ENCODE assay signal across 8 cellular contexts in genomic region chr1:172390620-172391491, GRCh38. TPM values are rescaled to one million over a fixed set of nuclear protein-coding genes. Genes with fewer than 3 reads are reported as not detected.
DNase-seq lines count a peak whose midpoint lies in the region; ATAC-seq and TF ChIP-seq lines count a peak whose summit lies in the region.

No MANE protein-coding gene starts in this region.

- no peaks in the 10 kb centered on the region for H3K36me3 ChIP-seq in BJ (ENCODE audit: control insufficient read depth, insufficient read depth, low read length)

- H3K4me1 Mint-ChIP-seq in stimulated activated effector memory CD8-positive, alpha-beta T cell treated with anti-CD3 and anti-CD28 coated beads, Interleukin-12 subunit alpha, Interleukin-12 subunit beta, amount 100 ng/mL, for 72 hours = peaks cover 33% of the 10 kb centered on the region
- H3K4me1 Mint-ChIP-seq in Calu3 (ENCODE audit: low read depth, unreplicated experiment) = peaks cover 29% of the 10 kb centered on the region

- CTCF ChIA-PET in BJ (lab: Yijun Ruan, JAX) = interaction anchor here (1.3 to 1.6 kb wide), 2 partner anchors 9 to 31 kb away, joined by 3 to 5 read pairs; no protein-coding TSS in a partner anchor
- CTCF ChIA-PET in Calu3 (lab: Charles Lee) = interaction anchor here (0.7 kb wide), 1 partner anchor 33 kb away, joined by 3 read pairs; no protein-coding TSS in a partner anchor

- H3K36me3 Mint-ChIP-seq in stimulated activated effector memory CD8-positive, alpha-beta T cell treated with anti-CD3 and anti-CD28 coated beads, Interleukin-12 subunit alpha, Interleukin-12 subunit beta, amount 100 ng/mL, for 72 hours = peaks cover 5% of the 10 kb centered on the region
- no peaks in the 10 kb centered on the region for H3K36me3 Mint-ChIP-seq in Calu3 (ENCODE audit: insufficient read depth, unreplicated experiment)

- H3K9me3 Mint-ChIP-seq in stimulated activated effector memory CD8-positive, alpha-beta T cell treated with anti-CD3 and anti-CD28 coated beads, Interleukin-12 subunit alpha, Interleukin-12 subunit beta, amount 100 ng/mL, for 72 hours = no peaks in the 10 kb centered on the region
- no peaks in the 10 kb centered on the region for H3K9me3 Mint-ChIP-seq in Calu3 (ENCODE audit: low read depth, unreplicated experiment)

- BruUV-seq in Calu3 (replicated peaks; lab: Mats Ljungman, UMichigan) = no TSS peak

- H3K4me3 Mint-ChIP-seq in stimulated activated effector memory CD8-positive, alpha-beta T cell treated with anti-CD3 and anti-CD28 coated beads, Interleukin-12 subunit alpha, Interleukin-12 subunit beta, amount 100 ng/mL, for 72 hours = peak overlapping the region; percentile 8
- H3K4me3 Mint-ChIP-seq in Calu3 (ENCODE audit: low read depth, unreplicated experiment) = no peak overlapping the region

- H3K27me3 Mint-ChIP-seq in Calu3 (ENCODE audit: unreplicated experiment) = no peaks in the 10 kb centered on the region

- POLR2A ChIA-PET in BJ (lab: Charles Lee) = interaction anchor here (0.5 kb wide), 1 partner anchor 394 kb away, joined by 7 read pairs; no protein-coding TSS in a partner anchor

- TF ChIP-seq CTCF in BJ (IDR thresholded peaks at IDR 0.05; ENCODE audit: insufficient read depth, low read depth, low read length) (no peak), foreskin fibroblast (IDR thresholded peaks at IDR 0.05; ENCODE audit: low read depth, low read length) (no peak), Calu3 (IDR thresholded peaks at IDR 0.05; ENCODE audit: unreplicated experiment) (no peak)

- H3K4me3 ChIP-seq in BJ (ENCODE audit: low read depth, low read length) (no peak overlapping the region; the same call in 1 of the 2 replicates), foreskin fibroblast (ENCODE audit: low read depth in 1 of 2, low read length in 2 of 2) (peak overlapping the region; percentile 10 to 36)

- intact Hi-C loops in Calu3 (cut with micrococcal nuclease; ENCODE audit: unreplicated experiment) = loop anchor here (10.0 kb wide), 1 partner anchor 586 kb away; no protein-coding TSS in a partner anchor

- peak overlapping the region; percentile 33 for H3K27ac Mint-ChIP-seq in stimulated activated effector memory CD8-positive, alpha-beta T cell treated with anti-CD3 and anti-CD28 coated beads, Interleukin-12 subunit alpha, Interleukin-12 subunit beta, amount 100 ng/mL, for 72 hours
- H3K27ac Mint-ChIP-seq in Calu3 (ENCODE audit: unreplicated experiment) = no peak overlapping the region

- peak; percentile 47 for DNase-seq in BJ (ENCODE audit: low read depth)
- peak; percentile 62 to 84 for DNase-seq in foreskin fibroblast
- DNase-seq in stimulated activated effector memory CD8-positive, alpha-beta T cell treated with anti-CD3 and anti-CD28 coated beads, Interleukin-12 subunit alpha, Interleukin-12 subunit beta, amount 100 ng/mL, for 72 hours (ENCODE audit: low spot score in 2 of 2) = no peak
- DNase-seq in NCI-H1105 treated with DMSO at 0.1 percent for 48 hours (lab: John Stamatoyannopoulos, UW) = no peak
- no peak for DNase-seq in activated CD4-positive, alpha-beta T cell treated with anti-CD3 and anti-CD28 coated beads for 1 hour
- DNase-seq in Calu3 = no peak

- H3K27me3 ChIP-seq in BJ (ENCODE audit: control insufficient read depth, insufficient read depth, low read length) = no peaks in the 10 kb centered on the region

- ATAC-seq in GM19452 (IDR thresholded peaks at IDR 0.05; ENCODE audit: unreplicated experiment) (peak; percentile 60), HG03469 (IDR thresholded peaks at IDR 0.05; ENCODE audit: unreplicated experiment) (peak; percentile 57)
- ATAC-seq in stimulated activated effector memory CD8-positive, alpha-beta T cell treated with anti-CD3 and anti-CD28 coated beads, Interleukin-12 subunit alpha, Interleukin-12 subunit beta, amount 100 ng/mL, for 72 hours = no peak

RNA-seq across cellular contexts. Expression of gene C1orf105, which starts 29.6 kb away (rescaled TPM):
- polyA plus RNA-seq in BJ (2011; rRNA removed) = not detected in 2 replicates
- polyA minus RNA-seq in BJ (2011; rRNA and poly(A)+ RNA removed) = not detected in 2 replicates
- total RNA-seq in Calu3 (2022) = not detected in 2 replicates

RNA-seq across cellular contexts. Expression of gene PIGC, which starts 53.0 kb away (rescaled TPM):
- polyA plus RNA-seq in BJ (2011; rRNA removed) = 20.7 and 24.4 TPM in 2 replicates
- polyA minus RNA-seq in BJ (2011; rRNA and poly(A)+ RNA removed) = 15.4 and 18.7 TPM in 2 replicates
- 29.2 TPM in 2 replicates for total RNA-seq in Calu3 (2022)

Comparison
In these comparisons a context has a peak if more than half of its experiments do, and no peak if none do; other contexts are left out.
1. DNase-seq: peak in BJ (single experiment) and foreskin fibroblast (2 of 2); none in stimulated activated effector memory CD8-positive, alpha-beta T cell treated with anti-CD3 and anti-CD28 coated beads, Interleukin-12 subunit alpha, Interleukin-12 subunit beta, amount 100 ng/mL, for 72 hours (0 of 2), NCI-H1105 treated with DMSO at 0.1 percent for 48 hours (single experiment), activated CD4-positive, alpha-beta T cell treated with anti-CD3 and anti-CD28 coated beads for 1 hour (single experiment) and Calu3 (single experiment).